1 cellular context compared by ENCODE assay signal in genomic region chr6:167578371-167578901, GRCh38.
A peak's percentile ranks its signal among the peaks of the same experiment; 100 is the strongest.
TF ChIP-seq lines count a peak whose summit lies in the region.

No MANE protein-coding gene starts in this region.

TF ChIP-seq in HepG2, 621 proteins besides CTCF, POLR2A, EP300 and RAD21 (continued from another document):
- no peak for TF ChIP-seq AFF4 (CRISPR knock-in tag; IDR thresholded peaks at IDR 0.05)
- TF ChIP-seq ZNF274 (CRISPR knock-in tag; IDR thresholded peaks at IDR 0.05), result no peak
- TF ChIP-seq ZNF30 (CRISPR knock-in tag; IDR thresholded peaks at IDR 0.05), result no peak
- no peak for TF ChIP-seq RFXAP (CRISPR knock-in tag; IDR thresholded peaks at IDR 0.05; ENCODE audit: borderline replicate concordance)
- no peak for TF ChIP-seq IKZF5 (CRISPR knock-in tag; IDR thresholded peaks at IDR 0.05)
- no peak for TF ChIP-seq POLR2AphosphoS2 (IDR thresholded peaks at IDR 0.05; ENCODE audit: low read depth, low read length)
- 0 out of 2 replicates have a peak, but pooled peaks have one; percentile 4 for TF ChIP-seq ZNF225 (CRISPR knock-in tag; IDR thresholded peaks at IDR 0.05)
- no peak for TF ChIP-seq TSC22D2 (CRISPR knock-in tag; IDR thresholded peaks at IDR 0.05; ENCODE audit: borderline replicate concordance)
- no peak for TF ChIP-seq GTF2F1 (IDR thresholded peaks at IDR 0.05; ENCODE audit: low read length)
- TF ChIP-seq PCBP2 (optimal IDR thresholded peaks at IDR 0.05; ENCODE audit: low read depth, low read length, poor library complexity, severe bottlenecking), result no peak
- TF ChIP-seq ZNF629 (CRISPR knock-in tag; conservative IDR thresholded peaks at IDR 0.05), result no peak
- 0 out of 2 replicates have a peak, but pooled peaks have one; percentile 9 for TF ChIP-seq NFKB2 (CRISPR knock-in tag; IDR thresholded peaks at IDR 0.05; ENCODE audit: borderline replicate concordance)
- 0 out of 2 replicates have a peak, but pooled peaks have one; percentile 27 for TF ChIP-seq ZC3H13 (CRISPR knock-in tag; IDR thresholded peaks at IDR 0.05)
- TF ChIP-seq ZNF687 (CRISPR knock-in tag; IDR thresholded peaks at IDR 0.05), result peak; percentile 42; the same call in 1 of the 2 replicates
- TF ChIP-seq HIC2 (CRISPR knock-in tag; IDR thresholded peaks at IDR 0.05; ENCODE audit: low read depth), result no peak
- no peak for TF ChIP-seq MAZ (IDR thresholded peaks at IDR 0.05; ENCODE audit: borderline replicate concordance, low read depth, low read length)
- TF ChIP-seq MAZ (CRISPR knock-in tag; IDR thresholded peaks at IDR 0.05; ENCODE audit: low read depth), result 0 out of 2 replicates have a peak, but pooled peaks have one; percentile 22
- TF ChIP-seq ZNF124 (CRISPR knock-in tag; IDR thresholded peaks at IDR 0.05), result no peak
- TF ChIP-seq ISX (CRISPR knock-in tag; conservative IDR thresholded peaks at IDR 0.05), result no peak
- no peak for TF ChIP-seq LBX2 (CRISPR knock-in tag; IDR thresholded peaks at IDR 0.05; ENCODE audit: borderline replicate concordance)
- no peak for TF ChIP-seq SIX1 (CRISPR knock-in tag; IDR thresholded peaks at IDR 0.05; ENCODE audit: borderline replicate concordance)
- no peak for TF ChIP-seq ZBTB1 (CRISPR knock-in tag; IDR thresholded peaks at IDR 0.05; ENCODE audit: borderline replicate concordance)
- TF ChIP-seq SNAPC5 (CRISPR knock-in tag; IDR thresholded peaks at IDR 0.05; ENCODE audit: borderline replicate concordance), result no peak
- TF ChIP-seq NFKBIZ (CRISPR knock-in tag; IDR thresholded peaks at IDR 0.05), result no peak
- no peak for TF ChIP-seq FOXK2 (IDR thresholded peaks at IDR 0.05)
